In genomic region chr7:149525280-149525679, GRCh38 we compare ENCODE assay signal across 23 cellular contexts.
"Had no signal": no experiment of that assay in that cellular context is flagged by ENCODE, and none has a peak within 500 bp of the region (broad histone marks: within the 10 kb centered on the region; RNA-seq: fewer than 3 reads in every experiment).

No MANE protein-coding gene starts in this region.

- DNase-seq: occipital lobe; ovary; posterior cingulate gyrus; psoas muscle; right cardiac atrium; right lobe of liver; sigmoid colon; small intestine; stimulated activated CD4-positive, alpha-beta T cell treated with anti-CD3 and anti-CD28 coated beads, Interleukin-15, amount 100 ng/mL, for 24 hours; stimulated activated CD4-positive, alpha-beta T cell treated with anti-CD3 and anti-CD28 coated beads, Interleukin-2, amount 100 ng/mL, for 24 hours; stimulated activated CD4-positive, alpha-beta T cell treated with anti-CD3 and anti-CD28 coated beads, Interleukin-2, amount 100 ng/mL, for 48 hours; stimulated activated CD4-positive, alpha-beta T cell treated with anti-CD3 and anti-CD28 coated beads, Interleukin-4, amount 100 ng/mL, for 24 hours; stimulated activated naive B cell treated with anti-CD40 and anti-IgM and Interleukin-4, amounts not matched to agents 10 μg/mL and 1 μg/mL and 100 μg/mL, for 72 hours; stimulated activated naive CD4-positive, alpha-beta T cell treated with Interleukin-2 at 50 U/mL for 16 hours; stomach; thyroid gland; trophoblast cell; upper lobe of left lung had no signal

- H3K4me2 ChIP-seq: neural progenitor cell had no signal

- H3K4me1 ChIP-seq: neural progenitor cell, parathyroid adenoma, psoas muscle, right lobe of liver, sigmoid colon, stomach, thyroid gland, tibial nerve, upper lobe of left lung, vagina had no signal

- H3K9ac ChIP-seq: neural progenitor cell, parathyroid adenoma had no signal

- H3K79me2 ChIP-seq: parathyroid adenoma had no signal

- H2AFZ ChIP-seq: neural progenitor cell, parathyroid adenoma had no signal

- H3K4me3 ChIP-seq: neural progenitor cell, ovary, psoas muscle, right lobe of liver, sigmoid colon, stomach, thoracic aorta, thyroid gland, tibial nerve, upper lobe of left lung, vagina had no signal

- H3K9me3 ChIP-seq: thyroid gland had no signal

- H3K36me3 ChIP-seq: neural progenitor cell, ovary, right lobe of liver, sigmoid colon, stomach, thoracic aorta, thyroid gland, tibial nerve, upper lobe of left lung, vagina had no signal

- H3K27me3 ChIP-seq: neural progenitor cell, ovary, right lobe of liver, sigmoid colon, stomach, thyroid gland, tibial nerve, upper lobe of left lung, vagina had no signal

- H3K27ac ChIP-seq: neural progenitor cell, ovary, parathyroid adenoma, psoas muscle, right lobe of liver, sigmoid colon, stomach, thoracic aorta, thyroid gland, tibial nerve, upper lobe of left lung, vagina had no signal
